In genomic region chr2:223747392-223748042, GRCh38 we compare ENCODE assay signal across 21 cellular contexts.
DNase-seq lines count a peak whose midpoint lies in the region; ATAC-seq, FAIRE-seq and TF ChIP-seq lines count a peak whose summit lies in the region.
"Had no signal": no experiment of that assay in that cellular context is flagged by ENCODE, and none has a peak within 500 bp of the region (broad histone marks: within the 10 kb centered on the region; RNA-seq: fewer than 3 reads in every experiment).

No MANE protein-coding gene starts in this region.

- FAIRE-seq in keratinocyte (lab: Jason Lieb, UNC): peak; percentile 57
- no peak for FAIRE-seq in HepG2 (lab: Jason Lieb, UNC)
- FAIRE-seq: A204.1, GM12891, GM19239, H54, K562 had no signal

- no TSS peak for BruUV-seq in HepG2 (replicated peaks; lab: Mats Ljungman, UMichigan)

- H3K9ac ChIP-seq in keratinocyte (ENCODE audit: control insufficient read depth, extremely low read depth, insufficient read depth, low read length) (no peak overlapping the region), HepG2 (ENCODE audit: insufficient read depth, low read depth, low read length) (no peak overlapping the region)
- H3K9ac ChIP-seq: BLaER1 had no signal

- H3K9me3 ChIP-seq in RWPE2 (ENCODE audit: severe bottlenecking) (no peaks in the 10 kb centered on the region), keratinocyte (ENCODE audit: control insufficient read depth, low read depth, low read length) (no peaks in the 10 kb centered on the region), HepG2 (ENCODE audit: low read length) (no peaks in the 10 kb centered on the region)
- H3K9me3 ChIP-seq: BLaER1 had no signal

- TF ChIP-seq EP300 in HepG2 (IDR thresholded peaks at IDR 0.05; ENCODE audit: low read depth in 2 of 2, low read length in 2 of 2): no peak
- TF ChIP-seq EP300 in HepG2 (CRISPR knock-in tag; IDR thresholded peaks at IDR 0.05; ENCODE audit: borderline replicate concordance): no peak

- no peak for TF ChIP-seq CTCF in RWPE2 (IDR thresholded peaks at IDR 0.05; ENCODE audit: poor library complexity, severe bottlenecking)
- TF ChIP-seq CTCF in epithelial cell of esophagus (IDR thresholded peaks at IDR 0.05; ENCODE audit: insufficient read depth, low read depth, low read length, missing control alignments): no peak
- no peak for TF ChIP-seq CTCF in keratinocyte (optimal IDR thresholded peaks at IDR 0.05 in 1 of 3, IDR thresholded peaks at IDR 0.05 in 1 of 3, conservative IDR thresholded peaks at IDR 0.05 in 1 of 3; ENCODE audit: extremely low read depth in 1 of 3, insufficient read depth in 2 of 3, low read length in 3 of 3)
- no peak for TF ChIP-seq CTCF in HepG2 (CRISPR knock-in tag; IDR thresholded peaks at IDR 0.05)

- 58% methylated on average over 2 of the region's 2 CpGs for WGBS in HepG2 (ENCODE audit: low lambda C conversion rate)

- TF ChIP-seq RAD21 in HepG2 (CRISPR knock-in tag; IDR thresholded peaks at IDR 0.05): no peak

- H2AFZ ChIP-seq in keratinocyte (ENCODE audit: control insufficient read depth, low read length) (peak overlapping the region; percentile 40), HepG2 (ENCODE audit: low read length) (no peak overlapping the region)
- H2AFZ ChIP-seq: GM23338 had no signal

- H3K4me3 ChIP-seq in RWPE2 (ENCODE audit: severe bottlenecking) (no peak overlapping the region), epithelial cell of esophagus (ENCODE audit: low read length) (no peak overlapping the region), keratinocyte (ENCODE audit: control insufficient read depth in 2 of 3, extremely low read depth in 1 of 3, insufficient read depth in 2 of 3, low read depth in 1 of 3, low read length in 3 of 3) (no peak overlapping the region), HepG2 (replicated peaks in 1 of 3; ENCODE audit: insufficient read depth in 1 of 3, low read depth in 2 of 3, low read length in 3 of 3) (no peak overlapping the region)
- H3K4me3 ChIP-seq: BLaER1, GM23338, K562 had no signal

- H3K9me1 ChIP-seq in keratinocyte (ENCODE audit: control insufficient read depth, extremely low read depth, insufficient read depth, low read length): no peaks in the 10 kb centered on the region

- H3K27ac ChIP-seq in RWPE2 (ENCODE audit: poor library complexity, severe bottlenecking) (peak overlapping the region; percentile 26), keratinocyte (ENCODE audit: control insufficient read depth, insufficient read depth, low read length) (peak overlapping the region; percentile 65), HepG2 (ENCODE audit: extremely low read length, insufficient read depth, low read length) (no peak overlapping the region)
- H3K27ac ChIP-seq: BLaER1 had no signal

- no peak for TF ChIP-seq POLR2A in HepG2 (IDR thresholded peaks at IDR 0.05; ENCODE audit: insufficient read depth in 1 of 2, low read depth in 2 of 2, low read length in 2 of 2)

- dilution Hi-C loops in keratinocyte (cut with MboI; ENCODE audit: extremely low pct_ligation_motif_present, low sequenced_read_pairs): no loop called here

- H3K4me1 ChIP-seq in RWPE2 (ENCODE audit: insufficient read depth, poor library complexity, severe bottlenecking) (peaks cover 8% of the 10 kb centered on the region), keratinocyte (ENCODE audit: control insufficient read depth, extremely low read depth, insufficient read depth, low read length) (peaks cover 12% of the 10 kb centered on the region), HepG2 (ENCODE audit: insufficient read depth, low read length) (no peaks in the 10 kb centered on the region)
- H3K4me1 ChIP-seq: BLaER1 had no signal

- CTCF ChIA-PET in HepG2 (lab: Yijun Ruan, JAX; ENCODE audit: low intra/inter-chr PET ratio, low total read pairs): no interaction called here

- intact Hi-C loops in HepG2 (cut with micrococcal nuclease; ENCODE audit: unreplicated experiment): no loop called here

- no peaks in the 10 kb centered on the region for H3K36me3 ChIP-seq in RWPE2 (ENCODE audit: low read depth)
- H3K36me3 ChIP-seq in keratinocyte (ENCODE audit: control insufficient read depth in 2 of 2, extremely low read depth in 1 of 2, insufficient read depth in 2 of 2, low read length in 2 of 2): no peaks in the 10 kb centered on the region
- no peaks in the 10 kb centered on the region for H3K36me3 ChIP-seq in HepG2 (replicated peaks in 1 of 2; ENCODE audit: control insufficient read depth in 1 of 2, insufficient read depth in 2 of 2, low read length in 2 of 2)
- H3K36me3 ChIP-seq: BLaER1 had no signal

- H3K27me3 ChIP-seq in RWPE2 (ENCODE audit: insufficient read depth, poor library complexity, severe bottlenecking) (no peaks in the 10 kb centered on the region), keratinocyte (ENCODE audit: control insufficient read depth, extremely low read depth, insufficient read depth, low read length) (no peaks in the 10 kb centered on the region), HepG2 (ENCODE audit: control insufficient read depth in 1 of 2, insufficient read depth in 2 of 2, low read length in 2 of 2) (no peaks in the 10 kb centered on the region)
- H3K27me3 ChIP-seq: BLaER1 had no signal

- peak; percentile 42 for DNase-seq in HPDE6-E6E7 (ENCODE audit: extremely low spot score)
- no peak for DNase-seq in RWPE2 (ENCODE audit: low spot score)
- DNase-seq in epithelial cell of esophagus (ENCODE audit: low read depth): peak; percentile 90
- DNase-seq in keratinocyte (ENCODE audit: low read depth, low spot score): no peak
- DNase-seq in COR-L47 (lab: John Stamatoyannopoulos, UW): no peak
- no peak for DNase-seq in NCI-H1048 (lab: John Stamatoyannopoulos, UW)
- no peak for DNase-seq in NCI-H526 (lab: John Stamatoyannopoulos, UW)
- DNase-seq in HepG2 (ENCODE audit: low spot score): no peak
- DNase-seq: Calu3; CD4-positive, alpha-beta memory T cell; DND-41; EL; HCEC 1CT; IMR-90 had no signal

- no peaks in the 10 kb centered on the region for H4K20me1 ChIP-seq in keratinocyte (ENCODE audit: control insufficient read depth, extremely low read depth, insufficient read depth, low read length)
- H4K20me1 ChIP-seq in HepG2 (ENCODE audit: insufficient read depth, low read length): no peaks in the 10 kb centered on the region
- H4K20me1 ChIP-seq: BLaER1 had no signal

- POLR2A ChIA-PET in HepG2 (lab: Yijun Ruan, JAX): no interaction called here

- ATAC-seq in RWPE2 (ENCODE audit: low read depth) (peak; percentile 53; the same call in 1 of the 3 replicates), HepG2 (no peak)
- ATAC-seq: GM23338, K562 had no signal

- no peaks in the 10 kb centered on the region for H3K79me2 ChIP-seq in keratinocyte (ENCODE audit: control insufficient read depth, insufficient read depth, low read length)
- no peaks in the 10 kb centered on the region for H3K79me2 ChIP-seq in HepG2 (ENCODE audit: insufficient read depth, low read length)

- in situ Hi-C loops in HepG2 (cut with HindIII; ENCODE audit: extremely low pct_ligation_motif_present, low pct_unique_long_range_greater_than_20kb): no loop called here

- H3K4me2 ChIP-seq in keratinocyte (ENCODE audit: control insufficient read depth, extremely low read depth, insufficient read depth, low read depth, low read length): peak overlapping the region; percentile 44
- no peak overlapping the region for H3K4me2 ChIP-seq in HepG2 (ENCODE audit: low read depth, low read length)
- H3K4me2 ChIP-seq: BLaER1, GM23338 had no signal

TF ChIP-seq in HepG2, 621 proteins besides CTCF, POLR2A, EP300 and RAD21:
- TF ChIP-seq CERS6 (CRISPR knock-in tag; IDR thresholded peaks at IDR 0.05): no peak
- TF ChIP-seq ZNF615 (CRISPR knock-in tag; IDR thresholded peaks at IDR 0.05; ENCODE audit: borderline replicate concordance): no peak
- no peak for TF ChIP-seq KLF15 (CRISPR knock-in tag; IDR thresholded peaks at IDR 0.05; ENCODE audit: borderline replicate concordance)
- no peak for TF ChIP-seq ZNF777 (CRISPR knock-in tag; IDR thresholded peaks at IDR 0.05)
- no peak for TF ChIP-seq ZSCAN30 (CRISPR knock-in tag; IDR thresholded peaks at IDR 0.05)
- no peak for TF ChIP-seq MATR3 (CRISPR knock-in tag; IDR thresholded peaks at IDR 0.05)
- TF ChIP-seq ZNF781 (CRISPR knock-in tag; IDR thresholded peaks at IDR 0.05; ENCODE audit: borderline replicate concordance, not compliant biosample characterization): no peak

Comparison
In these comparisons a context has a peak if more than half of its experiments do, and no peak if none do; other contexts are left out.
1. DNase-seq: peak in HPDE6-E6E7 (single experiment) and epithelial cell of esophagus (single experiment); none in RWPE2 (single experiment), keratinocyte (single experiment), COR-L47 (single experiment), NCI-H1048 (single experiment), NCI-H526 (0 of 2) and HepG2 (single experiment).